8 cellular contexts compared by ENCODE assay signal in the genomic region with DNA sequence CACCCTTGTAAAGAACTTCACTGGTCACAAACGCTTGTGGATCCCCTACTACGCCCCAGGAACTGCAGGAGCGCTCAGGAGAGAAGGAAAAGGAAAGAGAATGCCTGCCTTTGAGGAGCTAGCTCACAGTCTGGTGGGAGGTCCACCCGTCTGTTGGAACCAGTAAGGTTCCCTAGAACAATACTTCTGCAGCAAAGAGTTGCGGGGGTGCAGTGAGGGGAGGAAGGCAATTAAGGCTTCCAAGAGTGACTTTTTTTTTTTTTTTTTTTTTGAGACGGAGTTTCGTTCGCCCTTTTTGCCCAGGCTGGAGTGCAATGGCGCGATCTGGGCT. TPM values are rescaled to one million over a fixed set of nuclear protein-coding genes. Genes with fewer than 3 reads are reported as not detected.
DNase-seq lines count a peak whose midpoint lies in the region; ATAC-seq and TF ChIP-seq lines count a peak whose summit lies in the region.

No MANE protein-coding gene starts in this region.

- peak; percentile 8 for ATAC-seq in GM19397 (IDR thresholded peaks at IDR 0.05; ENCODE audit: unreplicated experiment)
- peak; percentile 17 for ATAC-seq in HG03521 (IDR thresholded peaks at IDR 0.05; ENCODE audit: unreplicated experiment)
- peak; percentile 44 for ATAC-seq in central memory CD8-positive, alpha-beta T cell (replicated peaks; ENCODE audit: extremely low read depth, poor library complexity, severe bottlenecking)
- ATAC-seq in HG02623 (IDR thresholded peaks at IDR 0.05; ENCODE audit: unreplicated experiment), result no peak

- H3K36me3 ChIP-seq in BE2C, result no peaks in the 10 kb centered on the region
- no peaks in the 10 kb centered on the region for H3K36me3 ChIP-seq in mesodermal cell (ENCODE audit: control insufficient read depth, insufficient read depth, low read length)

- H3K27ac ChIP-seq in mesodermal cell (ENCODE audit: low read depth, low read length, severe bottlenecking), result peak overlapping the region; percentile 53

- peak overlapping the region; percentile 87 for H3K4me3 Mint-ChIP-seq in central memory CD8-positive, alpha-beta T cell

- peaks cover 5% of the 10 kb centered on the region for H3K4me1 Mint-ChIP-seq in central memory CD8-positive, alpha-beta T cell

- peak overlapping the region; percentile 53 for H3K27ac Mint-ChIP-seq in central memory CD8-positive, alpha-beta T cell (ENCODE audit: low read depth)

- H3K4me3 ChIP-seq in BE2C (ENCODE audit: low read depth, low read length) (peak overlapping the region; percentile 70), mesodermal cell (ENCODE audit: extremely low read depth, insufficient read depth, low read length, poor library complexity, severe bottlenecking) (peak overlapping the region; percentile 56)

- peaks cover 1% of the 10 kb centered on the region for H3K36me3 Mint-ChIP-seq in central memory CD8-positive, alpha-beta T cell (ENCODE audit: insufficient read depth)

- 68 to 90% methylated on average over 2 to 5 of the region's 10 CpGs for WGBS in mesodermal cell (ENCODE audit: insufficient coverage in 2 of 2), 2 experiments

- H3K4me1 ChIP-seq in BE2C (no peaks in the 10 kb centered on the region), mesodermal cell (ENCODE audit: control insufficient read depth, insufficient read depth, low read length, poor library complexity, severe bottlenecking) (no peaks in the 10 kb centered on the region)

- H3K9me3 ChIP-seq in BE2C (no peaks in the 10 kb centered on the region), mesodermal cell (ENCODE audit: control insufficient read depth, low read length) (no peaks in the 10 kb centered on the region)

- no peaks in the 10 kb centered on the region for H3K27me3 Mint-ChIP-seq in central memory CD8-positive, alpha-beta T cell

- no peak for DNase-seq in BE2C
- no peak for DNase-seq in central memory CD8-positive, alpha-beta T cell (ENCODE audit: low spot score in 2 of 2)
- DNase-seq in NCI-H526 treated with DMSO at 0.1 percent for 48 hours (lab: John Stamatoyannopoulos, UW), result no peak
- DNase-seq in stimulated activated CD4-positive, alpha-beta T cell treated with anti-CD3 and anti-CD28 coated beads, Interleukin-15, amount 100 ng/mL, for 24 hours, result no peak

- no peaks in the 10 kb centered on the region for H3K27me3 ChIP-seq in BE2C

- H3K9me3 Mint-ChIP-seq in central memory CD8-positive, alpha-beta T cell, result no peaks in the 10 kb centered on the region

- TF ChIP-seq CTCF in BE2C (IDR thresholded peaks at IDR 0.05; ENCODE audit: low read depth, low read length), result no peak

RNA-seq across cellular contexts. Expression of a gene that starts 0.3 kb away (rescaled TPM):
- 5.3 TPM for polyA plus RNA-seq in BE2C (2012; ENCODE audit: insufficient read depth, insufficient read length, low read depth)
- 20.1 TPM for polyA plus RNA-seq in mesodermal cell (2013, experiment 1 of 2)
- 20.0 TPM for polyA plus RNA-seq in mesodermal cell (2013, experiment 2 of 2)

RNA-seq across cellular contexts. Expression of a gene that starts 6.6 kb away (rescaled TPM):
- polyA plus RNA-seq in BE2C (2012; ENCODE audit: insufficient read depth, insufficient read length, low read depth), result 25.3 TPM
- 20.8 TPM for polyA plus RNA-seq in mesodermal cell (2013, experiment 1 of 2)
- polyA plus RNA-seq in mesodermal cell (2013, experiment 2 of 2), result 24.5 TPM
